In the genomic region with DNA sequence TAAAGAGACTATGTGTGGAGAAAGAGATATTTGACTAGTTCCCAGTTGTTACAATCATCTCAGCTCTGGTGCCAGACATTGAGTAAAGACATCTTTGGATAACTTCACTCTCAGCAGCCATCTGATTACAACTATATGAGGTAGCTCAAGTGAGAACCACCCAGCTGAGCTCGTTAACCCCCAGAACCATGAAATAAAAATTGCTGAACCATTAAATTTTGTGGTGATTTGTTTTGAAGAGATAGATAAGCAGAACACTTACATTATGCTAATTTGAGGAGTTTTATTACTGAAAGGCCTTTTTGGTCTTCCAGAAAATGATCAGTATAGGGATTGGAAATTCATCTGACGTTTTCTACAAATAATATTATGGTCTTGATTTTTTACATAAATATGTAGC, we compare ENCODE assay signal across 1 cellular context.
TF ChIP-seq lines count a peak whose summit lies in the region.

No MANE protein-coding gene starts in this region.

TF ChIP-seq in HEK293, 187 proteins besides CTCF, POLR2A, EP300 and RAD21 (continued from another document):
- TF ChIP-seq, protein P1, sequence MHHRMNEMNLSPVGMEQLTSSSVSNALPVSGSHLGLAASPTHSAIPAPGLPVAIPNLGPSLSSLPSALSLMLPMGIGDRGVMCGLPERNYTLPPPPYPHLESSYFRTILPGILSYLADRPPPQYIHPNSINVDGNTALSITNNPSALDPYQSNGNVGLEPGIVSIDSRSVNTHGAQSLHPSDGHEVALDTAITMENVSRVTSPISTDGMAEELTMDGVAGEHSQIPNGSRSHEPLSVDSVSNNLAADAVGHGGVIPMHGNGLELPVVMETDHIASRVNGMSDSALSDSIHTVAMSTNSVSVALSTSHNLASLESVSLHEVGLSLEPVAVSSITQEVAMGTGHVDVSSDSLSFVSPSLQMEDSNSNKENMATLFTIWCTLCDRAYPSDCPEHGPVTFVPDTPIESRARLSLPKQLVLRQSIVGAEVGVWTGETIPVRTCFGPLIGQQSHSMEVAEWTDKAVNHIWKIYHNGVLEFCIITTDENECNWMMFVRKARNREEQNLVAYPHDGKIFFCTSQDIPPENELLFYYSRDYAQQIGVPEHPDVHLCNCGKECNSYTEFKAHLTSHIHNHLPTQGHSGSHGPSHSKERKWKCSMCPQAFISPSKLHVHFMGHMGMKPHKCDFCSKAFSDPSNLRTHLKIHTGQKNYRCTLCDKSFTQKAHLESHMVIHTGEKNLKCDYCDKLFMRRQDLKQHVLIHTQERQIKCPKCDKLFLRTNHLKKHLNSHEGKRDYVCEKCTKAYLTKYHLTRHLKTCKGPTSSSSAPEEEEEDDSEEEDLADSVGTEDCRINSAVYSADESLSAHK (tag by site-specific recombination; IDR thresholded peaks at IDR 0.05): 0 out of 2 replicates have a peak, but pooled peaks have one; percentile 33
- TF ChIP-seq ZNF830 (tag by site-specific recombination; IDR thresholded peaks at IDR 0.05; ENCODE audit: low read depth) (no peak), BCL11B (tag by site-specific recombination; IDR thresholded peaks at IDR 0.05; ENCODE audit: low read depth) (no peak), ZNF843 (tag by site-specific recombination; IDR thresholded peaks at IDR 0.05) (peak; percentile 72), FEZF1 (tag by site-specific recombination; IDR thresholded peaks at IDR 0.05) (peak; percentile 80), TRIM28 (IDR thresholded peaks at IDR 0.05; ENCODE audit: borderline replicate concordance, low read length) (peak; percentile 36; the same call in 1 of the 2 replicates), YY1 (tag by site-specific recombination; IDR thresholded peaks at IDR 0.05) (no peak), ZNF155 (tag by site-specific recombination; IDR thresholded peaks at IDR 0.05) (no peak), ZNF366 (tag by site-specific recombination; conservative IDR thresholded peaks at IDR 0.05) (no peak), ZNF561 (tag by site-specific recombination; IDR thresholded peaks at IDR 0.05; ENCODE audit: borderline replicate concordance) (no peak)
- TF ChIP-seq, protein P2, sequence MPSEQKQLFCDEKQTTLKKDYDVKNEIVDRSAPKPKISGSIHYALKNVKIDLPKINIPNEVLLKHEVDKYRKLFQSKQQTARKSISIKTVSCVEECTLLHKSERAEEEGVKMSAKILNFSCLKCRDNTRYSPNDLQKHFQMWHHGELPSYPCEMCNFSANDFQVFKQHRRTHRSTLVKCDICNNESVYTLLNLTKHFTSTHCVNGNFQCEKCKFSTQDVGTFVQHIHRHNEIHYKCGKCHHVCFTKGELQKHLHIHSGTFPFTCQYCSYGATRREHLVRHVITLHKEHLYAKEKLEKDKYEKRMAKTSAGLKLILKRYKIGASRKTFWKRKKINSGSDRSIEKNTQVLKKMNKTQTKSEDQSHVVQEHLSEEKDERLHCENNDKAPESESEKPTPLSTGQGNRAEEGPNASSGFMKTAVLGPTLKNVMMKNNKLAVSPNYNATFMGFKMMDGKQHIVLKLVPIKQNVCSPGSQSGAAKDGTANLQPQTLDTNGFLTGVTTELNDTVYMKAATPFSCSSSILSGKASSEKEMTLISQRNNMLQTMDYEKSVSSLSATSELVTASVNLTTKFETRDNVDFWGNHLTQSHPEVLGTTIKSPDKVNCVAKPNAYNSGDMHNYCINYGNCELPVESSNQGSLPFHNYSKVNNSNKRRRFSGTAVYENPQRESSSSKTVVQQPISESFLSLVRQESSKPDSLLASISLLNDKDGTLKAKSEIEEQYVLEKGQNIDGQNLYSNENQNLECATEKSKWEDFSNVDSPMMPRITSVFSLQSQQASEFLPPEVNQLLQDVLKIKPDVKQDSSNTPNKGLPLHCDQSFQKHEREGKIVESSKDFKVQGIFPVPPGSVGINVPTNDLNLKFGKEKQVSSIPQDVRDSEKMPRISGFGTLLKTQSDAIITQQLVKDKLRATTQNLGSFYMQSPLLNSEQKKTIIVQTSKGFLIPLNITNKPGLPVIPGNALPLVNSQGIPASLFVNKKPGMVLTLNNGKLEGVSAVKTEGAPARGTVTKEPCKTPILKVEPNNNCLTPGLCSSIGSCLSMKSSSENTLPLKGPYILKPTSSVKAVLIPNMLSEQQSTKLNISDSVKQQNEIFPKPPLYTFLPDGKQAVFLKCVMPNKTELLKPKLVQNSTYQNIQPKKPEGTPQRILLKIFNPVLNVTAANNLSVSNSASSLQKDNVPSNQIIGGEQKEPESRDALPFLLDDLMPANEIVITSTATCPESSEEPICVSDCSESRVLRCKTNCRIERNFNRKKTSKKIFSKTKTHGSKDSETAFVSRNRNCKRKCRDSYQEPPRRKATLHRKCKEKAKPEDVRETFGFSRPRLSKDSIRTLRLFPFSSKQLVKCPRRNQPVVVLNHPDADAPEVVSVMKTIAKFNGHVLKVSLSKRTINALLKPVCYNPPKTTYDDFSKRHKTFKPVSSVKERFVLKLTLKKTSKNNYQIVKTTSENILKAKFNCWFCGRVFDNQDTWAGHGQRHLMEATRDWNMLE (tag by site-specific recombination; conservative IDR thresholded peaks at IDR 0.05; ENCODE audit: low read depth): no peak
- TF ChIP-seq, protein P3, sequence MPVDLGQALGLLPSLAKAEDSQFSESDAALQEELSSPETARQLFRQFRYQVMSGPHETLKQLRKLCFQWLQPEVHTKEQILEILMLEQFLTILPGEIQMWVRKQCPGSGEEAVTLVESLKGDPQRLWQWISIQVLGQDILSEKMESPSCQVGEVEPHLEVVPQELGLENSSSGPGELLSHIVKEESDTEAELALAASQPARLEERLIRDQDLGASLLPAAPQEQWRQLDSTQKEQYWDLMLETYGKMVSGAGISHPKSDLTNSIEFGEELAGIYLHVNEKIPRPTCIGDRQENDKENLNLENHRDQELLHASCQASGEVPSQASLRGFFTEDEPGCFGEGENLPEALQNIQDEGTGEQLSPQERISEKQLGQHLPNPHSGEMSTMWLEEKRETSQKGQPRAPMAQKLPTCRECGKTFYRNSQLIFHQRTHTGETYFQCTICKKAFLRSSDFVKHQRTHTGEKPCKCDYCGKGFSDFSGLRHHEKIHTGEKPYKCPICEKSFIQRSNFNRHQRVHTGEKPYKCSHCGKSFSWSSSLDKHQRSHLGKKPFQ (tag by site-specific recombination; IDR thresholded peaks at IDR 0.05): 0 out of 2 replicates have a peak, but pooled peaks have one; percentile 61
- TF ChIP-seq, protein P4, sequence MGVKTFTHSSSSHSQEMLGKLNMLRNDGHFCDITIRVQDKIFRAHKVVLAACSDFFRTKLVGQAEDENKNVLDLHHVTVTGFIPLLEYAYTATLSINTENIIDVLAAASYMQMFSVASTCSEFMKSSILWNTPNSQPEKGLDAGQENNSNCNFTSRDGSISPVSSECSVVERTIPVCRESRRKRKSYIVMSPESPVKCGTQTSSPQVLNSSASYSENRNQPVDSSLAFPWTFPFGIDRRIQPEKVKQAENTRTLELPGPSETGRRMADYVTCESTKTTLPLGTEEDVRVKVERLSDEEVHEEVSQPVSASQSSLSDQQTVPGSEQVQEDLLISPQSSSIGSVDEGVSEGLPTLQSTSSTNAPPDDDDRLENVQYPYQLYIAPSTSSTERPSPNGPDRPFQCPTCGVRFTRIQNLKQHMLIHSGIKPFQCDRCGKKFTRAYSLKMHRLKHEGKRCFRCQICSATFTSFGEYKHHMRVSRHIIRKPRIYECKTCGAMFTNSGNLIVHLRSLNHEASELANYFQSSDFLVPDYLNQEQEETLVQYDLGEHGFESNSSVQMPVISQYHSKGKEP (tag by site-specific recombination; IDR thresholded peaks at IDR 0.05): no peak
- TF ChIP-seq, protein P5, sequence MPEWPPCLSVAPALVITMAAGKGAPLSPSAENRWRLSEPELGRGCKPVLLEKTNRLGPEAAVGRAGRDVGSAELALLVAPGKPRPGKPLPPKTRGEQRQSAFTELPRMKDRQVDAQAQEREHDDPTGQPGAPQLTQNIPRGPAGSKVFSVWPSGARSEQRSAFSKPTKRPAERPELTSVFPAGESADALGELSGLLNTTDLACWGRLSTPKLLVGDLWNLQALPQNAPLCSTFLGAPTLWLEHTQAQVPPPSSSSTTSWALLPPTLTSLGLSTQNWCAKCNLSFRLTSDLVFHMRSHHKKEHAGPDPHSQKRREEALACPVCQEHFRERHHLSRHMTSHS (tag by site-specific recombination; IDR thresholded peaks at IDR 0.05): no peak
- TF ChIP-seq, protein P6, sequence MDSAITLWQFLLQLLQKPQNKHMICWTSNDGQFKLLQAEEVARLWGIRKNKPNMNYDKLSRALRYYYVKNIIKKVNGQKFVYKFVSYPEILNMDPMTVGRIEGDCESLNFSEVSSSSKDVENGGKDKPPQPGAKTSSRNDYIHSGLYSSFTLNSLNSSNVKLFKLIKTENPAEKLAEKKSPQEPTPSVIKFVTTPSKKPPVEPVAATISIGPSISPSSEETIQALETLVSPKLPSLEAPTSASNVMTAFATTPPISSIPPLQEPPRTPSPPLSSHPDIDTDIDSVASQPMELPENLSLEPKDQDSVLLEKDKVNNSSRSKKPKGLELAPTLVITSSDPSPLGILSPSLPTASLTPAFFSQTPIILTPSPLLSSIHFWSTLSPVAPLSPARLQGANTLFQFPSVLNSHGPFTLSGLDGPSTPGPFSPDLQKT (IDR thresholded peaks at IDR 0.05; ENCODE audit: borderline replicate concordance, low read depth, low read length): no peak
- TF ChIP-seq, protein P7, sequence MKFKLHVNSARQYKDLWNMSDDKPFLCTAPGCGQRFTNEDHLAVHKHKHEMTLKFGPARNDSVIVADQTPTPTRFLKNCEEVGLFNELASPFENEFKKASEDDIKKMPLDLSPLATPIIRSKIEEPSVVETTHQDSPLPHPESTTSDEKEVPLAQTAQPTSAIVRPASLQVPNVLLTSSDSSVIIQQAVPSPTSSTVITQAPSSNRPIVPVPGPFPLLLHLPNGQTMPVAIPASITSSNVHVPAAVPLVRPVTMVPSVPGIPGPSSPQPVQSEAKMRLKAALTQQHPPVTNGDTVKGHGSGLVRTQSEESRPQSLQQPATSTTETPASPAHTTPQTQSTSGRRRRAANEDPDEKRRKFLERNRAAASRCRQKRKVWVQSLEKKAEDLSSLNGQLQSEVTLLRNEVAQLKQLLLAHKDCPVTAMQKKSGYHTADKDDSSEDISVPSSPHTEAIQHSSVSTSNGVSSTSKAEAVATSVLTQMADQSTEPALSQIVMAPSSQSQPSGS (tag by site-specific recombination; IDR thresholded peaks at IDR 0.05; ENCODE audit: low read depth): no peak
- TF ChIP-seq, protein P8, sequence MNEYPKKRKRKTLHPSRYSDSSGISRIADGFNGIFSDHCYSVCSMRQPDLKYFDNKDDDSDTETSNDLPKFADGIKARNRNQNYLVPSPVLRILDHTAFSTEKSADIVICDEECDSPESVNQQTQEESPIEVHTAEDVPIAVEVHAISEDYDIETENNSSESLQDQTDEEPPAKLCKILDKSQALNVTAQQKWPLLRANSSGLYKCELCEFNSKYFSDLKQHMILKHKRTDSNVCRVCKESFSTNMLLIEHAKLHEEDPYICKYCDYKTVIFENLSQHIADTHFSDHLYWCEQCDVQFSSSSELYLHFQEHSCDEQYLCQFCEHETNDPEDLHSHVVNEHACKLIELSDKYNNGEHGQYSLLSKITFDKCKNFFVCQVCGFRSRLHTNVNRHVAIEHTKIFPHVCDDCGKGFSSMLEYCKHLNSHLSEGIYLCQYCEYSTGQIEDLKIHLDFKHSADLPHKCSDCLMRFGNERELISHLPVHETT (tag by site-specific recombination; IDR thresholded peaks at IDR 0.05): no peak
- TF ChIP-seq, protein P9, sequence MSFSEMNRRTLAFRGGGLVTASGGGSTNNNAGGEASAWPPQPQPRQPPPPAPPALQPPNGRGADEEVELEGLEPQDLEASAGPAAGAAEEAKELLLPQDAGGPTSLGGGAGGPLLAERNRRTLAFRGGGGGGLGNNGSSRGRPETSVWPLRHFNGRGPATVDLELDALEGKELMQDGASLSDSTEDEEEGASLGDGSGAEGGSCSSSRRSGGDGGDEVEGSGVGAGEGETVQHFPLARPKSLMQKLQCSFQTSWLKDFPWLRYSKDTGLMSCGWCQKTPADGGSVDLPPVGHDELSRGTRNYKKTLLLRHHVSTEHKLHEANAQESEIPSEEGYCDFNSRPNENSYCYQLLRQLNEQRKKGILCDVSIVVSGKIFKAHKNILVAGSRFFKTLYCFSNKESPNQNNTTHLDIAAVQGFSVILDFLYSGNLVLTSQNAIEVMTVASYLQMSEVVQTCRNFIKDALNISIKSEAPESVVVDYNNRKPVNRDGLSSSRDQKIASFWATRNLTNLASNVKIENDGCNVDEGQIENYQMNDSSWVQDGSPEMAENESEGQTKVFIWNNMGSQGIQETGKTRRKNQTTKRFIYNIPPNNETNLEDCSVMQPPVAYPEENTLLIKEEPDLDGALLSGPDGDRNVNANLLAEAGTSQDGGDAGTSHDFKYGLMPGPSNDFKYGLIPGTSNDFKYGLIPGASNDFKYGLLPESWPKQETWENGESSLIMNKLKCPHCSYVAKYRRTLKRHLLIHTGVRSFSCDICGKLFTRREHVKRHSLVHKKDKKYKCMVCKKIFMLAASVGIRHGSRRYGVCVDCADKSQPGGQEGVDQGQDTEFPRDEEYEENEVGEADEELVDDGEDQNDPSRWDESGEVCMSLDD (tag by site-specific recombination; IDR thresholded peaks at IDR 0.05): no peak
